Comparison of ENCODE assay signal across 8 cellular contexts in the genomic region with DNA sequence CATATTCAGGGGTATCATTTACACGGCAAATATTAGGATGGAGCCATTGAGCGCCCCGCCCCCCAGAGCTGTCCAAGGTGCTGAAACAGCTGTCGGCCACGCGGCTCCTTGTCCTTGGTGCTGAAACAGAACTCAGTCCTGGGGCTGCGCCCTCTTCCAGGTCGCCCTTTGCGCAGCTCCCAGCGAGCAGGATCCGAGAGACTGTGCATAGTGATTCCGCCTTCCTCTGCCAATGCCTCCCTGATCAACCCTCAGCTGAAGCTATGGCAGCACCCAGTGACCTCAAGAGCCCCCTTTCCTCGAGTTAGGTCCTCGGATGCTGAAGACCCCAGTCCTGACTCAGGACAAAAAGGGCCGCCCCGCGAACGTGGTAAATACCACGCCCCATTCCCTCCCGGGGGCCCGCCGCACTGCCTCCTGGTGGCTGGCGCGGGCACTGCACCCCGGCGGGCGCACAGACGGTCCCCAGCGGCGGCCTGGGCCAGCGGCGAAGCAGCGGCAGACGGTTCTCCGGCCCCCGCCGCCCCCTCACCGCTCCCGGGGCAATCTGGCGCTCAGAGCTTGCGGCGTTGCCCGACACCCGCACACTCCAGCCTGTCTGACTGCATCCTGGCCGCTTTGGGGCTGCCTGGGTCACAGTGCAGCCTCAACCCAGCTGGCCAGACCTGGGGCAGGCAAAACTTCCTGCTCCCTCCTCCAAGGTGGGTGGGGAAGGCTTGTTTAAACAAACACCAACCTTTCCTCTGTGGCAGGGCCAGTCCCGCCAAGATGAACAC. TPM values are rescaled to one million over a fixed set of nuclear protein-coding genes. Genes with fewer than 3 reads are reported as not detected.
A peak's percentile ranks its signal among the peaks of the same experiment; 100 is the strongest.
DNase-seq lines count a peak whose midpoint lies in the region; ATAC-seq and TF ChIP-seq lines count a peak whose summit lies in the region.

No MANE protein-coding gene starts in this region.

- no peaks in the 10 kb centered on the region for H3F3A ChIP-seq in MM.1S (ENCODE audit: insufficient read depth, low read length)

- no peak overlapping the region for H3K27ac ChIP-seq in MM.1S (ENCODE audit: low read length)

- no peaks in the 10 kb centered on the region for H3K36me3 ChIP-seq in MM.1S (replicated peaks; ENCODE audit: insufficient read depth, low read length)

- H4K20me1 ChIP-seq in MM.1S (ENCODE audit: insufficient read depth, low read length): no peaks in the 10 kb centered on the region

- H3K27me3 Mint-ChIP-seq in chondrocyte (ENCODE audit: low read depth): peaks cover 56% of the 10 kb centered on the region

- no peaks in the 10 kb centered on the region for H3K9me2 ChIP-seq in MM.1S (replicated peaks; ENCODE audit: insufficient read depth, low read length)

- H3K9me3 ChIP-seq in MM.1S (replicated peaks; ENCODE audit: insufficient read depth, low read length): no peaks in the 10 kb centered on the region

- TF ChIP-seq CTCF in MM.1S (IDR thresholded peaks at IDR 0.05; ENCODE audit: low read length): peak; percentile 39
- TF ChIP-seq CTCF in chondrocyte (IDR thresholded peaks at IDR 0.05): peak; percentile 74

- no peaks in the 10 kb centered on the region for H3K79me2 ChIP-seq in MM.1S (ENCODE audit: low read length)

- no peak overlapping the region for H3K4me2 ChIP-seq in MM.1S (ENCODE audit: low read depth, low read length)

- no peak overlapping the region for H3K4me3 ChIP-seq in MM.1S (ENCODE audit: low read length)

- peaks cover 44% of the 10 kb centered on the region for H3K27me3 ChIP-seq in MM.1S (replicated peaks; ENCODE audit: insufficient read depth, low read length)

- H3K36me3 Mint-ChIP-seq in chondrocyte (ENCODE audit: low read depth): no peaks in the 10 kb centered on the region

- H3K4me1 Mint-ChIP-seq in chondrocyte (ENCODE audit: low read depth): peaks cover 4% of the 10 kb centered on the region

- no peak overlapping the region for H3K9ac ChIP-seq in MM.1S (ENCODE audit: low read length)

- H3K4me1 ChIP-seq in MM.1S (ENCODE audit: low read length): no peaks in the 10 kb centered on the region

- no peak overlapping the region for H3K4me3 Mint-ChIP-seq in chondrocyte (ENCODE audit: unreplicated experiment)

- no peak overlapping the region for H2AFZ ChIP-seq in MM.1S (ENCODE audit: low read length)

- H3K27ac Mint-ChIP-seq in chondrocyte (ENCODE audit: unreplicated experiment): no peak overlapping the region

- H3K9me3 Mint-ChIP-seq in chondrocyte (ENCODE audit: low read depth): no peaks in the 10 kb centered on the region

- ATAC-seq in GM19452 (IDR thresholded peaks at IDR 0.05; ENCODE audit: unreplicated experiment) (no peak), HG03139 (IDR thresholded peaks at IDR 0.05; ENCODE audit: unreplicated experiment) (no peak)

- DNase-seq in DMS53 (lab: John Stamatoyannopoulos, UW) (peak; percentile 91), MM.1S (peak; percentile 82), chondrocyte (ENCODE audit: low spot score) (no peak), left kidney (ENCODE audit: low read depth, low spot score) (peak; percentile 93)
- peak; percentile 62 to 70 for DNase-seq in activated CD4-positive, alpha-beta T cell treated with anti-CD3 and anti-CD28 coated beads for 24 hours (ENCODE audit: low read depth in 2 of 2)
- DNase-seq in stimulated activated CD4-positive, alpha-beta T cell treated with anti-CD3 and anti-CD28 coated beads, Interleukin-2, amount 100 ng/mL, for 48 hours: peak; percentile 70 to 79

RNA-seq across cellular contexts. Expression of a gene that starts 13.4 kb away (rescaled TPM):
- total RNA-seq in chondrocyte: 0.92 to 2.0 TPM (median 1.5 TPM) in 3 replicates

RNA-seq across cellular contexts. Expression of a gene that starts 58.9 kb away (rescaled TPM):
- 0.10 TPM in 1 of 3 replicates, not detected in the others for total RNA-seq in chondrocyte
